ENCODE assay signal across 7 cellular contexts in genomic region chr17:34628883-34629282, GRCh38. TPM values are rescaled to one million over a fixed set of nuclear protein-coding genes. Genes with fewer than 3 reads are reported as not detected.
"Had no signal": no experiment of that assay in that cellular context is flagged by ENCODE, and none has a peak within 500 bp of the region (broad histone marks: within the 10 kb centered on the region; RNA-seq: fewer than 3 reads in every experiment).

No MANE protein-coding gene starts in this region.

- H2AFZ ChIP-seq: GM23248 had no signal

- DNase-seq: GM23248, GOT3, H9, HCEC 1CT, IMR-90 had no signal

- H3K4me3 Mint-ChIP-seq: H9 had no signal

- H3K27ac Mint-ChIP-seq: H9 had no signal

- H3K9me3 Mint-ChIP-seq: H9 had no signal

- H3K27ac ChIP-seq: GM23248 had no signal

- H3K4me3 ChIP-seq: GM23248, K562 had no signal

- H3K9ac ChIP-seq: GM23248 had no signal

RNA-seq across cellular contexts. Expression of gene TMEM132E, which starts 49.5 kb away (rescaled TPM):
- total RNA-seq: HT-29, IMR-90, K562 had no signal
- polyA plus RNA-seq: GM23248, IMR-90, K562 had no signal
